In the genomic region with DNA sequence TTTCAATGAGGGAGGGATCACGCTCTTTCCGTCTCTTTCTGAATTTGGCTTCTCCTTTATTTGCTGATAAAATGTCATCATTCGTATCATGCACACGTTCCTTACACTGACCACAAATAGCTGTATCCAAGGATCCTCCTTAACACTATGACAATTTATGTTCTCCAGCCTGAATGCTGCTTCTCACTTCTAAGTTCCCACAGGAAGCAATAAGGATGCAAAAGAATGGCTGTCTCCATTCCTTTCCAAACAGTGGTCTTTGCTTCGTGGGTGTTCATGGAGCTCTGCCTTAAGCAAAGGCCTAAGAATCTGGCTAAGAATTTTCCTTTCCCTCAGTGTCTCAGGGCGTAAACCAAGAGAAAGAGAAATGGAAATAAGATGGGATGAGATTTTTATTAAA, we compare ENCODE assay signal across 1 cellular context.
TF ChIP-seq lines count a peak whose summit lies in the region.

No MANE protein-coding gene starts in this region.

TF ChIP-seq in endothelial cell of umbilical vein, 7 proteins besides CTCF, POLR2A, EP300 and RAD21 (continued from another document):
- TF ChIP-seq JUN (IDR thresholded peaks at IDR 0.05; ENCODE audit: borderline replicate concordance, insufficient read depth, insufficient read length, low read depth) (no peak), GATA2 (IDR thresholded peaks at IDR 0.05; ENCODE audit: insufficient read depth, insufficient read length, low read depth, low read length) (peak; percentile 9), EZH2 (IDR thresholded peaks at IDR 0.05; ENCODE audit: borderline replicate concordance, low read depth, low read length, severe bottlenecking) (no peak), MYC (IDR thresholded peaks at IDR 0.05; ENCODE audit: low read depth, low read length) (no peak), POLR2AphosphoS5 (IDR thresholded peaks at IDR 0.05; ENCODE audit: insufficient read depth, low read depth, low read length) (no peak), FOS (IDR thresholded peaks at IDR 0.05; ENCODE audit: borderline replicate concordance, insufficient read depth, low read length) (no peak)
